8 cellular contexts compared by ENCODE assay signal in genomic region chr17:74453665-74454196, GRCh38. TPM values are rescaled to one million over a fixed set of nuclear protein-coding genes. Genes with fewer than 3 reads are reported as not detected.
DNase-seq lines count a peak whose midpoint lies in the region; ATAC-seq and TF ChIP-seq lines count a peak whose summit lies in the region.

No MANE protein-coding gene starts in this region.

- POLR2A ChIA-PET in activated B cell treated with CpG ODN at 0.5 μM for 24 hours (lab: Charles Lee): interaction anchor here (0.6 to 1.2 kb wide), 5 partner anchors 11 to 75 kb away, joined by 3 to 13 read pairs (median 3); no protein-coding TSS in a partner anchor

- H3K4me3 ChIP-seq in upper lobe of right lung: peak overlapping the region; percentile 50

- peaks cover 19% of the 10 kb centered on the region for H3K27me3 Mint-ChIP-seq in activated B cell treated with CpG ODN at 0.5 μM for 24 hours
- peaks cover 11% of the 10 kb centered on the region for H3K27me3 Mint-ChIP-seq in endothelial cell (ENCODE audit: unreplicated experiment)
- H3K27me3 Mint-ChIP-seq in nephron progenitor cell (ENCODE audit: low read depth, poor library complexity): peaks cover 38% of the 10 kb centered on the region

- no peaks in the 10 kb centered on the region for H3K9me3 ChIP-seq in upper lobe of right lung

- peak; percentile 39 for DNase-seq in activated CD8-positive, alpha-beta memory T cell treated with anti-CD3 and anti-CD28 coated beads, Interleukin-2, amount 50 U/mL, for 24 hours (ENCODE audit: extremely low read depth)
- DNase-seq in activated CD8-positive, alpha-beta memory T cell treated with anti-CD3 and anti-CD28 coated beads, Interleukin-2, amount 50 U/mL, for 4 hours: no peak
- DNase-seq in activated B cell treated with CpG ODN at 0.5 μM for 24 hours (no peak), endothelial cell (ENCODE audit: low spot score) (peak; percentile 87), nephron progenitor cell (no peak), upper lobe of right lung (no peak), H4 (ENCODE audit: low spot score) (no peak)

- no peaks in the 10 kb centered on the region for H3K36me3 ChIP-seq in upper lobe of right lung

- H3K27ac ChIP-seq in upper lobe of right lung: peak overlapping the region; percentile 88

- H3K4me1 Mint-ChIP-seq in activated B cell treated with CpG ODN at 0.5 μM for 24 hours (peaks cover 6% of the 10 kb centered on the region), endothelial cell (ENCODE audit: unreplicated experiment) (peaks cover 8% of the 10 kb centered on the region), nephron progenitor cell (peaks cover 61% of the 10 kb centered on the region)

- ATAC-seq in HG03460 (IDR thresholded peaks at IDR 0.05; ENCODE audit: unreplicated experiment) (peak; percentile 80), activated B cell treated with CpG ODN at 0.5 μM for 24 hours (ENCODE audit: low read depth) (peak; percentile 95), upper lobe of right lung (no peak)

- H3K9me3 Mint-ChIP-seq in activated B cell treated with CpG ODN at 0.5 μM for 24 hours (no peaks in the 10 kb centered on the region), endothelial cell (ENCODE audit: unreplicated experiment) (no peaks in the 10 kb centered on the region), nephron progenitor cell (no peaks in the 10 kb centered on the region)

- no peak for TF ChIP-seq CTCF in activated B cell treated with CpG ODN at 0.5 μM for 24 hours (IDR thresholded peaks at IDR 0.05)
- TF ChIP-seq CTCF in endothelial cell (IDR thresholded peaks at IDR 0.05; ENCODE audit: unreplicated experiment): no peak
- no peak for TF ChIP-seq CTCF in nephron progenitor cell (IDR thresholded peaks at IDR 0.05)
- TF ChIP-seq CTCF in upper lobe of right lung (IDR thresholded peaks at IDR 0.05): no peak

- CTCF ChIA-PET in activated B cell treated with CpG ODN at 0.5 μM for 24 hours (lab: Charles Lee): interaction anchor here (0.8 to 6.6 kb wide), 5 partner anchors 37 to 79 kb away, joined by 4 to 100 read pairs (median 7); partner anchors contain the start of gene CD300LB

- no peak overlapping the region for H3K27ac Mint-ChIP-seq in activated B cell treated with CpG ODN at 0.5 μM for 24 hours
- no peak overlapping the region for H3K27ac Mint-ChIP-seq in endothelial cell (ENCODE audit: unreplicated experiment)
- no peak overlapping the region for H3K27ac Mint-ChIP-seq in nephron progenitor cell

- H3K36me3 Mint-ChIP-seq in activated B cell treated with CpG ODN at 0.5 μM for 24 hours (ENCODE audit: low read depth) (no peaks in the 10 kb centered on the region), endothelial cell (ENCODE audit: low read depth, unreplicated experiment) (peaks cover 4% of the 10 kb centered on the region), nephron progenitor cell (ENCODE audit: low read depth) (peaks cover 16% of the 10 kb centered on the region)

- H3K4me3 Mint-ChIP-seq in activated B cell treated with CpG ODN at 0.5 μM for 24 hours (peak overlapping the region; percentile 50), endothelial cell (ENCODE audit: unreplicated experiment) (no peak overlapping the region), nephron progenitor cell (peak overlapping the region; percentile 56)

- H3K4me1 ChIP-seq in upper lobe of right lung: peaks cover 31% of the 10 kb centered on the region

- intact Hi-C loops in activated B cell treated with CpG ODN at 0.5 μM for 24 hours (cut with micrococcal nuclease): loop anchor here (2.0 to 10.0 kb wide), 3 partner anchors 23 to 1019 kb away; no protein-coding TSS in a partner anchor
- intact Hi-C loops in upper lobe of right lung (cut with DNase I): no loop called here

- H3K27me3 ChIP-seq in upper lobe of right lung: no peaks in the 10 kb centered on the region

RNA-seq across cellular contexts. Expression of gene CD300A, which starts 12.7 kb away (rescaled TPM):
- 0.34 and 0.71 TPM in 2 replicates for total RNA-seq in activated B cell treated with CpG ODN at 0.5 μM for 24 hours
- not detected for total RNA-seq in endothelial cell (ENCODE audit: unreplicated experiment)
- total RNA-seq in upper lobe of right lung: 17.5 TPM
- total RNA-seq in H4 (2014; rRNA removed; shearing (Covaris generic)): not detected in 2 replicates

RNA-seq across cellular contexts. Expression of gene GPRC5C, which starts 21.8 kb away (rescaled TPM):
- total RNA-seq in activated B cell treated with CpG ODN at 0.5 μM for 24 hours (14.0 and 17.0 TPM in 2 replicates), endothelial cell (ENCODE audit: unreplicated experiment) (24.7 TPM), upper lobe of right lung (48.6 TPM)
- total RNA-seq in H4 (2014; rRNA removed; shearing (Covaris generic)): 63.4 and 78.9 TPM in 2 replicates

Comparison
In these comparisons a context has a peak if more than half of its experiments do, and no peak if none do; other contexts are left out.
1. DNase-seq: peak in activated CD8-positive, alpha-beta memory T cell treated with anti-CD3 and anti-CD28 coated beads, Interleukin-2, amount 50 U/mL, for 24 hours (single experiment) and endothelial cell (single experiment); none in activated CD8-positive, alpha-beta memory T cell treated with anti-CD3 and anti-CD28 coated beads, Interleukin-2, amount 50 U/mL, for 4 hours (single experiment), activated B cell treated with CpG ODN at 0.5 μM for 24 hours (single experiment), nephron progenitor cell (single experiment), upper lobe of right lung (single experiment) and H4 (single experiment).
2. RNA of gene CD300A, which starts 12.7 kb away (total RNA-seq): 17.5 TPM in upper lobe of right lung (single experiment); 0.34 to 0.71 TPM in activated B cell treated with CpG ODN at 0.5 μM for 24 hours, not detected in endothelial cell (single experiment) and not detected in H4; every median in the first group is over 10 times any median in the second.